In the genomic region with DNA sequence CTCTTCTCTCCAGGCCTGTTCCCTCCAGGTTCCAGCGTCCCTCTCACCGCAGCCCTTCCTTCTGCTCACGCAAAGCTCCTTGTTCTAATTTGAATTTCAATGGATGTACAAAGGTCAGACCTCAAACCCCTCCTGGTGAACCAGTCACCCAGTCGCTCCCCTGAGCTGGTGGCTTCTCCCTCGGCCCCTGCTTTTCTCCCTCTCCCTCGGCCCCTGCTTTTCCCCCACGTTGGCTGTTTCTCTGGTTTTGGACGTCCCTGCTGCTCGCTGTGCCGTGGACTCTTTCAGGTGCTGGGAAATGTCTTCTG, we compare ENCODE assay signal across 27 cellular contexts. TPM values are rescaled to one million over a fixed set of nuclear protein-coding genes. Genes with fewer than 3 reads are reported as not detected.
A peak's percentile ranks its signal among the peaks of the same experiment; 100 is the strongest.
DNase-seq lines count a peak whose midpoint lies in the region; ATAC-seq and TF ChIP-seq lines count a peak whose summit lies in the region.
"Had no signal": no experiment of that assay in that cellular context is flagged by ENCODE, and none has a peak within 500 bp of the region (broad histone marks: within the 10 kb centered on the region; RNA-seq: fewer than 3 reads in every experiment).

No MANE protein-coding gene starts in this region.

- H3K36me3 ChIP-seq in HUES6 (ENCODE audit: control insufficient read depth, insufficient read depth, low read length) (no peaks in the 10 kb centered on the region), iPS-15b (ENCODE audit: control insufficient read depth, insufficient read depth, low read length) (no peaks in the 10 kb centered on the region), esophagus muscularis mucosa (no peaks in the 10 kb centered on the region)
- H3K36me3 ChIP-seq: BLaER1, lower lobe of right lung, ovary, upper lobe of right lung had no signal

- no peak overlapping the region for H3K27ac Mint-ChIP-seq in activated CD8-positive, alpha-beta T cell treated with anti-CD3 and anti-CD28 coated beads, Interleukin-2, amount 10 ng/mL, durations not matched to agents 7 days and 5 days
- no peak overlapping the region for H3K27ac Mint-ChIP-seq in stimulated activated memory B cell treated with anti-CD40 and anti-IgM and Interleukin-4, amounts not matched to agents 10 μg/mL and 1 μg/mL and 100 μg/mL, for 72 hours
- H3K27ac Mint-ChIP-seq: activated naive CD8-positive, alpha-beta T cell; natural killer cell treated with Interleukin-12 subunit alpha and Interleukin-12 subunit beta and Interleukin-15 and Interleukin-18, amount 100 ng/mL, for 72 hours had no signal

- no peak for TF ChIP-seq POLR2A in esophagus muscularis mucosa (IDR thresholded peaks at IDR 0.05; ENCODE audit: low read depth)

- no peaks in the 10 kb centered on the region for H3K9me3 ChIP-seq in HUES6 (ENCODE audit: control insufficient read depth, insufficient read depth, low read depth, low read length)
- no peaks in the 10 kb centered on the region for H3K9me3 ChIP-seq in iPS-15b (ENCODE audit: control insufficient read depth, insufficient read depth, low read length)
- no peaks in the 10 kb centered on the region for H3K9me3 ChIP-seq in esophagus muscularis mucosa
- H3K9me3 ChIP-seq: BLaER1, lower lobe of right lung, mucosa of descending colon, upper lobe of right lung had no signal

- H3K4me1 ChIP-seq in HUES6 (ENCODE audit: control insufficient read depth, insufficient read depth, low read length): peaks cover 19% of the 10 kb centered on the region
- H3K4me1 ChIP-seq in iPS-15b (ENCODE audit: control insufficient read depth, insufficient read depth, low read length): peaks cover 8% of the 10 kb centered on the region
- H3K4me1 ChIP-seq in esophagus muscularis mucosa: no peaks in the 10 kb centered on the region
- H3K4me1 ChIP-seq: lower lobe of right lung, upper lobe of right lung had no signal

- H3K36me3 Mint-ChIP-seq in activated CD8-positive, alpha-beta T cell treated with anti-CD3 and anti-CD28 coated beads, Interleukin-2, amount 10 ng/mL, durations not matched to agents 7 days and 5 days (ENCODE audit: low read depth): no peaks in the 10 kb centered on the region
- H3K36me3 Mint-ChIP-seq in stimulated activated memory B cell treated with anti-CD40 and anti-IgM and Interleukin-4, amounts not matched to agents 10 μg/mL and 1 μg/mL and 100 μg/mL, for 72 hours: no peaks in the 10 kb centered on the region
- H3K36me3 Mint-ChIP-seq: activated naive CD8-positive, alpha-beta T cell; natural killer cell treated with Interleukin-12 subunit alpha and Interleukin-12 subunit beta and Interleukin-15 and Interleukin-18, amount 100 ng/mL, for 72 hours had no signal

- H3K4me3 Mint-ChIP-seq in activated CD8-positive, alpha-beta T cell treated with anti-CD3 and anti-CD28 coated beads, Interleukin-2, amount 10 ng/mL, durations not matched to agents 7 days and 5 days: no peak overlapping the region
- H3K4me3 Mint-ChIP-seq in stimulated activated memory B cell treated with anti-CD40 and anti-IgM and Interleukin-4, amounts not matched to agents 10 μg/mL and 1 μg/mL and 100 μg/mL, for 72 hours: no peak overlapping the region
- H3K4me3 Mint-ChIP-seq: activated naive CD8-positive, alpha-beta T cell; central memory CD8-positive, alpha-beta T cell; natural killer cell treated with Interleukin-12 subunit alpha and Interleukin-12 subunit beta and Interleukin-15 and Interleukin-18, amount 100 ng/mL, for 72 hours had no signal

- H3K9ac ChIP-seq in HUES6 (ENCODE audit: low read length) (no peak overlapping the region), iPS-15b (ENCODE audit: low read depth, low read length) (no peak overlapping the region)
- H3K9ac ChIP-seq: BLaER1 had no signal

- no peak for TF ChIP-seq EP300 in esophagus muscularis mucosa (IDR thresholded peaks at IDR 0.05)

- CTCF ChIA-PET in activated CD8-positive, alpha-beta T cell treated with anti-CD3 and anti-CD28 coated beads, Interleukin-2, amount 10 ng/mL, durations not matched to agents 7 days and 5 days (lab: Charles Lee): interaction anchor here (3.0 kb wide), 1 partner anchor 11 kb away, joined by 15 read pairs; a partner anchor contains a TSS

- H3K27me3 Mint-ChIP-seq in activated CD8-positive, alpha-beta T cell treated with anti-CD3 and anti-CD28 coated beads, Interleukin-2, amount 10 ng/mL, durations not matched to agents 7 days and 5 days (ENCODE audit: low read depth): peaks cover 2% of the 10 kb centered on the region
- H3K27me3 Mint-ChIP-seq in stimulated activated memory B cell treated with anti-CD40 and anti-IgM and Interleukin-4, amounts not matched to agents 10 μg/mL and 1 μg/mL and 100 μg/mL, for 72 hours: no peaks in the 10 kb centered on the region
- H3K27me3 Mint-ChIP-seq: activated naive CD8-positive, alpha-beta T cell; central memory CD8-positive, alpha-beta T cell had no signal

- H3K4me3 ChIP-seq in HUES6 (ENCODE audit: low read depth, low read length) (peak overlapping the region; percentile 28; the same call in 1 of the 2 replicates), iPS-15b (ENCODE audit: low read depth, low read length) (peak overlapping the region; percentile 11), esophagus muscularis mucosa (no peak overlapping the region)
- H3K4me3 ChIP-seq: BLaER1, GM12878, lower lobe of right lung, mucosa of descending colon, ovary, upper lobe of right lung had no signal

- DNase-seq in astrocyte of the hippocampus (ENCODE audit: low read depth, low spot score) (peak; percentile 47), esophagus muscularis mucosa (ENCODE audit: extremely low spot score) (no peak), NCI-H345 (lab: John Stamatoyannopoulos, UW) (no peak)
- no peak for DNase-seq in activated CD8-positive, alpha-beta T cell treated with anti-CD3 and anti-CD28 coated beads, Interleukin-2, amount 10 ng/mL, durations not matched to agents 7 days and 5 days
- DNase-seq: activated T-cell treated with anti-CD3 and anti-CD28 coated beads for 4 hours, dermis blood vessel endothelial cell, Kasumi-1, NCI-H187, NCI-H69, ovary, retina had no signal

- intact Hi-C loops in esophagus muscularis mucosa (cut with DNase I): no loop called here

- H3K27ac ChIP-seq in C4-2B: peak overlapping the region; percentile 52
- no peak overlapping the region for H3K27ac ChIP-seq in HUES6 (ENCODE audit: low read depth, low read length)
- no peak overlapping the region for H3K27ac ChIP-seq in esophagus muscularis mucosa (replicated peaks in 1 of 4)
- H3K27ac ChIP-seq: BLaER1, lower lobe of right lung, ovary, upper lobe of right lung had no signal

- H3K27me3 ChIP-seq in HUES6 (ENCODE audit: control insufficient read depth, insufficient read depth, low read length) (peaks cover 7% of the 10 kb centered on the region; the same call in 1 of the 2 replicates), iPS-15b (ENCODE audit: control insufficient read depth, insufficient read depth, low read length) (no peaks in the 10 kb centered on the region), esophagus muscularis mucosa (peaks cover 0 to 21% (median 0%) of the 10 kb centered on the region in 4 donors)
- H3K27me3 ChIP-seq: BLaER1, ovary, upper lobe of right lung had no signal

- TF ChIP-seq CTCF in C4-2B (conservative IDR thresholded peaks at IDR 0.05): no peak
- TF ChIP-seq CTCF in esophagus muscularis mucosa (IDR thresholded peaks at IDR 0.05): no peak

- peaks cover 2% of the 10 kb centered on the region for H3K4me1 Mint-ChIP-seq in activated CD8-positive, alpha-beta T cell treated with anti-CD3 and anti-CD28 coated beads, Interleukin-2, amount 10 ng/mL, durations not matched to agents 7 days and 5 days (ENCODE audit: low read depth)
- H3K4me1 Mint-ChIP-seq in stimulated activated memory B cell treated with anti-CD40 and anti-IgM and Interleukin-4, amounts not matched to agents 10 μg/mL and 1 μg/mL and 100 μg/mL, for 72 hours: peaks cover 5% of the 10 kb centered on the region
- H3K4me1 Mint-ChIP-seq: central memory CD8-positive, alpha-beta T cell had no signal

- H3K9me3 Mint-ChIP-seq in activated CD8-positive, alpha-beta T cell treated with anti-CD3 and anti-CD28 coated beads, Interleukin-2, amount 10 ng/mL, durations not matched to agents 7 days and 5 days (ENCODE audit: insufficient read depth): no peaks in the 10 kb centered on the region
- H3K9me3 Mint-ChIP-seq in stimulated activated memory B cell treated with anti-CD40 and anti-IgM and Interleukin-4, amounts not matched to agents 10 μg/mL and 1 μg/mL and 100 μg/mL, for 72 hours: no peaks in the 10 kb centered on the region
- H3K9me3 Mint-ChIP-seq: central memory CD8-positive, alpha-beta T cell; natural killer cell treated with Interleukin-12 subunit alpha and Interleukin-12 subunit beta and Interleukin-15 and Interleukin-18, amount 100 ng/mL, for 72 hours had no signal

- WGBS in esophagus muscularis mucosa: 49% methylated on average over 10 of the region's 10 CpGs

- no peak for ATAC-seq in activated CD8-positive, alpha-beta T cell treated with anti-CD3 and anti-CD28 coated beads, Interleukin-2, amount 10 ng/mL, durations not matched to agents 7 days and 5 days
- no peak for ATAC-seq in stimulated activated memory B cell treated with anti-CD40 and anti-IgM and Interleukin-4, amounts not matched to agents 10 μg/mL and 1 μg/mL and 100 μg/mL, for 72 hours
- ATAC-seq: GM12878; mucosa of descending colon; natural killer cell treated with Interleukin-12 subunit alpha and Interleukin-12 subunit beta and Interleukin-15 and Interleukin-18, amount 100 ng/mL, for 72 hours had no signal

- POLR2A ChIA-PET in activated CD8-positive, alpha-beta T cell treated with anti-CD3 and anti-CD28 coated beads, Interleukin-2, amount 10 ng/mL, durations not matched to agents 7 days and 5 days (lab: Charles Lee): no interaction called here

RNA-seq across cellular contexts. Expression of a gene that starts 8.6 kb away (rescaled TPM):
- total RNA-seq in activated CD8-positive, alpha-beta T cell treated with anti-CD3 and anti-CD28 coated beads, Interleukin-2, amount 10 ng/mL, durations not matched to agents 7 days and 5 days: not detected
- total RNA-seq in esophagus muscularis mucosa: under 1 TPM in 1 of 4 donors, not detected in 3; 0.39 TPM
- total RNA-seq: Daoy; dermis blood vessel endothelial cell; GM12878; natural killer cell treated with Interleukin-12 subunit alpha and Interleukin-12 subunit beta and Interleukin-15 and Interleukin-18, amount 100 ng/mL, for 72 hours; RPMI7951; SK-MEL-5; T-helper 1 cell treated with Interleukin-12 subunit alpha and Interleukin-12 subunit beta and Interleukin-4 antibody, amounts not matched to agents 30 ng/mL and 1 ng/mL, for 36 hours had no signal

RNA-seq across cellular contexts. Expression of a gene that starts 11.2 kb away (rescaled TPM):
- total RNA-seq in activated CD8-positive, alpha-beta T cell treated with anti-CD3 and anti-CD28 coated beads, Interleukin-2, amount 10 ng/mL, durations not matched to agents 7 days and 5 days: 10 to 100 TPM; 24.9 to 32.4 TPM
- 10 to 100 TPM; 19.4 to 33.3 (median 30.2) TPM for total RNA-seq in esophagus muscularis mucosa

RNA-seq across cellular contexts. Expression of a gene that starts 25.1 kb away (rescaled TPM):
- 10 to 100 TPM in 1 of 2 experiments, 1 to 10 TPM in 1; 8.4 to 11.2 TPM for total RNA-seq in activated CD8-positive, alpha-beta T cell treated with anti-CD3 and anti-CD28 coated beads, Interleukin-2, amount 10 ng/mL, durations not matched to agents 7 days and 5 days
- total RNA-seq in esophagus muscularis mucosa: 1 to 10 TPM; 1.7 to 5.6 (median 4.5) TPM

RNA-seq across cellular contexts. Expression of a gene that starts 25.7 kb away (rescaled TPM):
- 1 to 10 TPM; 3.9 TPM for total RNA-seq in activated CD8-positive, alpha-beta T cell treated with anti-CD3 and anti-CD28 coated beads, Interleukin-2, amount 10 ng/mL, durations not matched to agents 7 days and 5 days
- total RNA-seq in esophagus muscularis mucosa: 1 to 10 TPM in 1 of 4 donors, under 1 TPM in 3; 0.33 to 2.5 (median 0.61) TPM

RNA-seq across cellular contexts. Expression of a gene that starts 31.0 kb away (rescaled TPM):
- total RNA-seq in activated CD8-positive, alpha-beta T cell treated with anti-CD3 and anti-CD28 coated beads, Interleukin-2, amount 10 ng/mL, durations not matched to agents 7 days and 5 days: 10 to 100 TPM; 12.3 to 14.2 TPM
- total RNA-seq in esophagus muscularis mucosa: 10 to 100 TPM; 26.5 to 48.6 (median 40.3) TPM

Comparison
In these comparisons a context has a peak if more than half of its experiments do, and no peak if none do; other contexts are left out.
1. H3K4me3 ChIP-seq: peak in HUES6 (single experiment) and iPS-15b (single experiment); none in esophagus muscularis mucosa (0 of 4).